Comparison of ENCODE assay signal across 8 cellular contexts in genomic region chr11:128052912-128053641, GRCh38.
A peak's percentile ranks its signal among the peaks of the same experiment; 100 is the strongest.
DNase-seq lines count a peak whose midpoint lies in the region; ATAC-seq and TF ChIP-seq lines count a peak whose summit lies in the region.

No MANE protein-coding gene starts in this region.

- no peaks in the 10 kb centered on the region for H3K27me3 Mint-ChIP-seq in activated T-helper 1 cell treated with anti-CD3 and anti-CD28 coated beads, Interleukin-12 subunit alpha, Interleukin-12 subunit beta, Interleukin-2, Interleukin-4 antibody, amounts not matched to agents 30 ng/mL and 10 ng/mL and 1 ng/mL, durations not matched to agents 14 hours and 24 hours and 36 hours (ENCODE audit: insufficient read depth)
- H3K27me3 Mint-ChIP-seq in naive thymus-derived CD4-positive, alpha-beta T cell, result no peaks in the 10 kb centered on the region

- peaks cover 66% of the 10 kb centered on the region for H3K4me1 Mint-ChIP-seq in activated T-helper 1 cell treated with anti-CD3 and anti-CD28 coated beads, Interleukin-12 subunit alpha, Interleukin-12 subunit beta, Interleukin-2, Interleukin-4 antibody, amounts not matched to agents 30 ng/mL and 10 ng/mL and 1 ng/mL, durations not matched to agents 14 hours and 24 hours and 36 hours (ENCODE audit: low read depth)
- peaks cover 40 to 81% (median 78%) of the 10 kb centered on the region in 7 donors for H3K4me1 Mint-ChIP-seq in naive thymus-derived CD4-positive, alpha-beta T cell

- peaks cover 63 to 64% of the 10 kb centered on the region in 2 donors for H3K4me1 ChIP-seq in naive thymus-derived CD4-positive, alpha-beta T cell (ENCODE audit: control insufficient read depth in 2 of 2, insufficient read depth in 2 of 2, low read length in 2 of 2)
- H3K4me1 ChIP-seq in adrenal gland (replicated peaks in 1 of 2), result no peaks in the 10 kb centered on the region

- DNase-seq in EL (peak; percentile 86), left colon (no peak), adrenal gland (no peak), hypothalamus (lab: John Stamatoyannopoulos, UW) (no peak)
- DNase-seq in activated T-helper 1 cell treated with anti-CD3 and anti-CD28 coated beads, Interleukin-12 subunit alpha, Interleukin-12 subunit beta, Interleukin-2, Interleukin-4 antibody, amounts not matched to agents 30 ng/mL and 10 ng/mL and 1 ng/mL, durations not matched to agents 14 hours and 24 hours and 36 hours (ENCODE audit: low spot score), result no peak
- peak in 7 of 9 donors; percentile 21 to 66 (median 61) for DNase-seq in naive thymus-derived CD4-positive, alpha-beta T cell

- POLR2A ChIA-PET in naive thymus-derived CD4-positive, alpha-beta T cell (lab: Charles Lee), result interaction anchor here (0.6 to 10.0 kb wide), 3 partner anchors 14 to 681 kb away, joined by 3 to 124 read pairs (median 3); no protein-coding TSS in a partner anchor

- H3K9me3 ChIP-seq in naive thymus-derived CD4-positive, alpha-beta T cell (ENCODE audit: control insufficient read depth in 2 of 3, low read length in 3 of 3), result no peaks in the 10 kb centered on the region
- H3K9me3 ChIP-seq in adrenal gland (replicated peaks in 1 of 3), result no peaks in the 10 kb centered on the region

- H3K36me3 Mint-ChIP-seq in activated T-helper 1 cell treated with anti-CD3 and anti-CD28 coated beads, Interleukin-12 subunit alpha, Interleukin-12 subunit beta, Interleukin-2, Interleukin-4 antibody, amounts not matched to agents 30 ng/mL and 10 ng/mL and 1 ng/mL, durations not matched to agents 14 hours and 24 hours and 36 hours (ENCODE audit: low read depth), result peaks cover 2% of the 10 kb centered on the region
- peaks cover 0 to 15% (median 3%) of the 10 kb centered on the region in 5 donors for H3K36me3 Mint-ChIP-seq in naive thymus-derived CD4-positive, alpha-beta T cell

- ATAC-seq in HG03442 (IDR thresholded peaks at IDR 0.05; ENCODE audit: unreplicated experiment) (peak; percentile 50), left colon (no peak), HG02642 (IDR thresholded peaks at IDR 0.05; ENCODE audit: poor library complexity, unreplicated experiment) (no peak)
- peak; percentile 60 for ATAC-seq in naive thymus-derived CD4-positive, alpha-beta T cell

- H3K27ac Mint-ChIP-seq in activated T-helper 1 cell treated with anti-CD3 and anti-CD28 coated beads, Interleukin-12 subunit alpha, Interleukin-12 subunit beta, Interleukin-2, Interleukin-4 antibody, amounts not matched to agents 30 ng/mL and 10 ng/mL and 1 ng/mL, durations not matched to agents 14 hours and 24 hours and 36 hours, result peak overlapping the region; percentile 77
- peak overlapping the region; percentile 82 to 95 (median 90) for H3K27ac Mint-ChIP-seq in naive thymus-derived CD4-positive, alpha-beta T cell

- H3K4me3 Mint-ChIP-seq in activated T-helper 1 cell treated with anti-CD3 and anti-CD28 coated beads, Interleukin-12 subunit alpha, Interleukin-12 subunit beta, Interleukin-2, Interleukin-4 antibody, amounts not matched to agents 30 ng/mL and 10 ng/mL and 1 ng/mL, durations not matched to agents 14 hours and 24 hours and 36 hours, result peak overlapping the region; percentile 38
- H3K4me3 Mint-ChIP-seq in naive thymus-derived CD4-positive, alpha-beta T cell, result peak overlapping the region; percentile 54 to 90 (median 80)

- 38 to 51% (median 41%) methylated on average over 2 of the region's 2 CpGs for WGBS in adrenal gland, 4 donors

- no peak for TF ChIP-seq POLR2A in adrenal gland (IDR thresholded peaks at IDR 0.05)

- CTCF ChIA-PET in naive thymus-derived CD4-positive, alpha-beta T cell (lab: Charles Lee), result interaction anchor here (0.6 to 1.7 kb wide), 3 partner anchors 15 to 578 kb away, joined by 3 to 6 read pairs (median 5); no protein-coding TSS in a partner anchor

- no peaks in the 10 kb centered on the region for H3K36me3 ChIP-seq in naive thymus-derived CD4-positive, alpha-beta T cell (ENCODE audit: control insufficient read depth in 2 of 3, insufficient read depth in 3 of 3, low read length in 3 of 3)
- no peaks in the 10 kb centered on the region for H3K36me3 ChIP-seq in adrenal gland (replicated peaks in 1 of 2)

- H3K27ac ChIP-seq in naive thymus-derived CD4-positive, alpha-beta T cell (ENCODE audit: low read depth, low read length), result peak overlapping the region; percentile 68
- H3K27ac ChIP-seq in adrenal gland, result no peak overlapping the region

- H3K9me3 Mint-ChIP-seq in activated T-helper 1 cell treated with anti-CD3 and anti-CD28 coated beads, Interleukin-12 subunit alpha, Interleukin-12 subunit beta, Interleukin-2, Interleukin-4 antibody, amounts not matched to agents 30 ng/mL and 10 ng/mL and 1 ng/mL, durations not matched to agents 14 hours and 24 hours and 36 hours, result no peaks in the 10 kb centered on the region
- peaks cover 0 to 8% (median 0%) of the 10 kb centered on the region in 11 donors for H3K9me3 Mint-ChIP-seq in naive thymus-derived CD4-positive, alpha-beta T cell

- TF ChIP-seq CTCF in adrenal gland (IDR thresholded peaks at IDR 0.05), result no peak

- H3K4me3 ChIP-seq in naive thymus-derived CD4-positive, alpha-beta T cell (ENCODE audit: low read length), result peak overlapping the region; percentile 28
- no peak overlapping the region for H3K4me3 ChIP-seq in adrenal gland

- no peaks in the 10 kb centered on the region for H3K27me3 ChIP-seq in naive thymus-derived CD4-positive, alpha-beta T cell (ENCODE audit: control insufficient read depth in 2 of 2, insufficient read depth in 2 of 2, low read length in 2 of 2)
- no peaks in the 10 kb centered on the region for H3K27me3 ChIP-seq in adrenal gland

- intact Hi-C loops in activated T-helper 1 cell treated with anti-CD3 and anti-CD28 coated beads, Interleukin-12 subunit alpha, Interleukin-12 subunit beta, Interleukin-2, Interleukin-4 antibody, amounts not matched to agents 30 ng/mL and 10 ng/mL and 1 ng/mL, durations not matched to agents 14 hours and 24 hours and 36 hours (cut with micrococcal nuclease), result loop anchor here (1.0 kb wide), 1 partner anchor 14 kb away; no protein-coding TSS in a partner anchor
- intact Hi-C loops in naive thymus-derived CD4-positive, alpha-beta T cell (cut with micrococcal nuclease), result loop anchor here (1.0 to 10.0 kb wide), 5 partner anchors 8 to 1762 kb away; partner anchors contain the start of gene TMEM45B (in 1 of the 2)
- intact Hi-C loops in left colon (cut with DNase I, micrococcal nuclease) (no loop called here), adrenal gland (cut with DNase I) (no loop called here)

Comparison
In these comparisons a context has a peak if more than half of its experiments do, and no peak if none do; other contexts are left out.
1. DNase-seq: peak in EL (single experiment) and naive thymus-derived CD4-positive, alpha-beta T cell (7 of 9); none in activated T-helper 1 cell treated with anti-CD3 and anti-CD28 coated beads, Interleukin-12 subunit alpha, Interleukin-12 subunit beta, Interleukin-2, Interleukin-4 antibody, amounts not matched to agents 30 ng/mL and 10 ng/mL and 1 ng/mL, durations not matched to agents 14 hours and 24 hours and 36 hours (single experiment), left colon (0 of 2), adrenal gland (0 of 7) and hypothalamus (0 of 51).
2. ATAC-seq: peak in HG03442 (single experiment) and naive thymus-derived CD4-positive, alpha-beta T cell (single experiment); none in left colon (single experiment) and HG02642 (single experiment).
3. intact Hi-C loops: an anchor here in activated T-helper 1 cell treated with anti-CD3 and anti-CD28 coated beads, Interleukin-12 subunit alpha, Interleukin-12 subunit beta, Interleukin-2, Interleukin-4 antibody, amounts not matched to agents 30 ng/mL and 10 ng/mL and 1 ng/mL, durations not matched to agents 14 hours and 24 hours and 36 hours (1.0 kb wide) and naive thymus-derived CD4-positive, alpha-beta T cell (1.0 to 10.0 kb wide); none called in left colon and adrenal gland.